In the genomic region with DNA sequence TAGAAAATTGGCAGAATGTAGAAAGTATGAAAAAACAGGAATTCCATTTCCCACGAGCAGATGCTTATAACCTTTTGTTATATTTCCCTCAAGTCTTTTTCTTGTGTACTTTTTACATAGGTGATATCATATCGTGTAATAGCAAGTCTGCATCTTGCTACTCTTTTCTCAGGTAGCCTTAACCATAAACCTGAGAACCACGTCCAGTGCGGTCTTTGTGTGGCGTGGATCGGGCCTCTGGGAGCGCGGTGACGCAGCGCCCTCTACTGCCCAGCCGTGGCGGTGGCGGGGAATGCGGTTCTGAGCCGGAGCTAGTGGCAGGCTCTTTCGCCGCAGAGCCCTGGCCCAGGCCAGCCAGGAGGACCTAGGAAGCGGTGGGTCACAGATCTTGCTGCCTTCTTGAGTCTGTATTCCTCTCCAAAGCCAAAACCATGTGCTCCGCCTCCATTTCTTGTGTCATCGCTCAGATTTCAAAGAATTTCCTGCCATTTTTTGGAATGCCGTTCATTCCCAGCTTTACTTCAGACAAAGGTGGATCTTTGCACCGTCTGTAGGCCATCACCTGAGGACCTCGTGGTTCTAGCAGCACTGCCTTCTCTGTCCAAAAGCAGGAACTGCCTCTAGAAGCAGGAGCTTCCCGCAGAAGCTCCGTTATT, we compare ENCODE assay signal across 8 cellular contexts.
DNase-seq lines count a peak whose midpoint lies in the region; ATAC-seq and TF ChIP-seq lines count a peak whose summit lies in the region.

No MANE protein-coding gene starts in this region.

- TF ChIP-seq CTCF in upper lobe of left lung (IDR thresholded peaks at IDR 0.05) = peak; percentile 94 to 98 (median 96)

- H3K9me3 ChIP-seq in CD4-positive, CD25-positive, alpha-beta regulatory T cell (ENCODE audit: control insufficient read depth in 2 of 2, low read length in 2 of 2) = no peaks in the 10 kb centered on the region
- H3K9me3 ChIP-seq in upper lobe of left lung = no peaks in the 10 kb centered on the region

- no peak for TF ChIP-seq POLR2A in upper lobe of left lung (IDR thresholded peaks at IDR 0.05)

- no peaks in the 10 kb centered on the region for H3K36me3 ChIP-seq in CD4-positive, CD25-positive, alpha-beta regulatory T cell (ENCODE audit: control insufficient read depth, insufficient read depth, low read length)
- peaks cover 0 to 53% (median 25%) of the 10 kb centered on the region in 4 donors for H3K36me3 ChIP-seq in upper lobe of left lung

- H3K4me1 ChIP-seq in CD4-positive, CD25-positive, alpha-beta regulatory T cell (ENCODE audit: control insufficient read depth, insufficient read depth, low read length, poor library complexity, severe bottlenecking) = peaks cover 25% of the 10 kb centered on the region
- H3K4me1 ChIP-seq in upper lobe of left lung = peaks cover 19 to 59% (median 22%) of the 10 kb centered on the region in 4 donors

- H3K9me3 Mint-ChIP-seq in CD4-positive, CD25-positive, alpha-beta regulatory T cell = no peaks in the 10 kb centered on the region
- no peaks in the 10 kb centered on the region for H3K9me3 Mint-ChIP-seq in activated naive CD4-positive, alpha-beta T cell treated with anti-CD3 and anti-CD28 coated beads, Interleukin-2, amount 10 ng/mL, durations not matched to agents 7 days and 5 days

- H3K27me3 ChIP-seq in CD4-positive, CD25-positive, alpha-beta regulatory T cell (ENCODE audit: control insufficient read depth, insufficient read depth, low read length) = no peaks in the 10 kb centered on the region
- no peaks in the 10 kb centered on the region for H3K27me3 ChIP-seq in upper lobe of left lung

- H3K4me1 Mint-ChIP-seq in CD4-positive, CD25-positive, alpha-beta regulatory T cell = peaks cover 15 to 38% (median 33%) of the 10 kb centered on the region in 4 donors
- peaks cover 59% of the 10 kb centered on the region for H3K4me1 Mint-ChIP-seq in activated naive CD4-positive, alpha-beta T cell treated with anti-CD3 and anti-CD28 coated beads, Interleukin-2, amount 10 ng/mL, durations not matched to agents 7 days and 5 days

- peak overlapping the region; percentile 23 for H3K4me3 ChIP-seq in CD4-positive, CD25-positive, alpha-beta regulatory T cell (ENCODE audit: low read depth, low read length)
- no peak overlapping the region for H3K4me3 ChIP-seq in upper lobe of left lung

- TF ChIP-seq EP300 in upper lobe of left lung (IDR thresholded peaks at IDR 0.05) = no peak

- no peaks in the 10 kb centered on the region for H3K36me3 Mint-ChIP-seq in CD4-positive, CD25-positive, alpha-beta regulatory T cell
- H3K36me3 Mint-ChIP-seq in activated naive CD4-positive, alpha-beta T cell treated with anti-CD3 and anti-CD28 coated beads, Interleukin-2, amount 10 ng/mL, durations not matched to agents 7 days and 5 days = no peaks in the 10 kb centered on the region

- WGBS in upper lobe of left lung, 2 donors = 23 to 29% methylated on average over 23 to 25 of the region's 25 CpGs

- CTCF ChIA-PET in activated naive CD4-positive, alpha-beta T cell treated with anti-CD3 and anti-CD28 coated beads, Interleukin-2, amount 10 ng/mL, durations not matched to agents 7 days and 5 days (lab: Charles Lee) = interaction anchor here (0.6 to 5.3 kb wide), 29 partner anchors 10 to 991 kb away, joined by 3 to 50 read pairs (median 5); a partner anchor contains a TSS

- H3K4me3 Mint-ChIP-seq in CD4-positive, CD25-positive, alpha-beta regulatory T cell = peak overlapping the region; percentile 11 to 75 (median 62)
- H3K4me3 Mint-ChIP-seq in activated naive CD4-positive, alpha-beta T cell treated with anti-CD3 and anti-CD28 coated beads, Interleukin-2, amount 10 ng/mL, durations not matched to agents 7 days and 5 days = peak overlapping the region; percentile 7

- intact Hi-C loops in Right ventricle myocardium inferior (cut with DNase I) = loop anchor here (1.0 to 5.0 kb wide), 3 partner anchors 82 to 991 kb away; no protein-coding TSS in a partner anchor
- intact Hi-C loops in posterior vena cava (cut with DNase I) = loop anchor here (10.0 kb wide), 3 partner anchors 74 to 994 kb away; a partner anchor contains a TSS

- DNase-seq in CD4-positive, CD25-positive, alpha-beta regulatory T cell = peak; percentile 45 to 67 (median 60)
- peak; percentile 9 for DNase-seq in SKM-1 (lab: John Stamatoyannopoulos, UW; ENCODE audit: unreplicated experiment)
- peak; percentile 77 for DNase-seq in activated naive CD4-positive, alpha-beta T cell treated with anti-CD3 and anti-CD28 coated beads, Interleukin-2, amount 10 ng/mL, durations not matched to agents 7 days and 5 days
- peak; percentile 93 for DNase-seq in Right ventricle myocardium inferior (ENCODE audit: missing footprints)
- DNase-seq in posterior vena cava (ENCODE audit: low spot score) = peak; percentile 94
- DNase-seq in upper lobe of left lung = peak; percentile 87 to 97

- peaks cover 4% of the 10 kb centered on the region for H3K27me3 Mint-ChIP-seq in CD4-positive, CD25-positive, alpha-beta regulatory T cell
- peaks cover 55% of the 10 kb centered on the region for H3K27me3 Mint-ChIP-seq in activated naive CD4-positive, alpha-beta T cell treated with anti-CD3 and anti-CD28 coated beads, Interleukin-2, amount 10 ng/mL, durations not matched to agents 7 days and 5 days

- peak; percentile 35 to 36 for ATAC-seq in CD4-positive, CD25-positive, alpha-beta regulatory T cell (ENCODE audit: low read depth in 2 of 2)
- ATAC-seq in HG03354 (IDR thresholded peaks at IDR 0.05; ENCODE audit: poor library complexity, severe bottlenecking, unreplicated experiment) = peak; percentile 40
- peak; percentile 89 for ATAC-seq in Right ventricle myocardium inferior
- peak; percentile 89 to 92 for ATAC-seq in upper lobe of left lung (ENCODE audit: low FRiP score in 2 of 2)
- no peak for ATAC-seq in HG02610 (IDR thresholded peaks at IDR 0.05; ENCODE audit: unreplicated experiment)

- H3K27ac Mint-ChIP-seq in CD4-positive, CD25-positive, alpha-beta regulatory T cell = peak overlapping the region in 2 of 3 donors; percentile 62 to 90
- peak overlapping the region; percentile 46 for H3K27ac Mint-ChIP-seq in activated naive CD4-positive, alpha-beta T cell treated with anti-CD3 and anti-CD28 coated beads, Interleukin-2, amount 10 ng/mL, durations not matched to agents 7 days and 5 days

- H3K27ac ChIP-seq in CD4-positive, CD25-positive, alpha-beta regulatory T cell (ENCODE audit: insufficient read depth, low read length, poor library complexity, severe bottlenecking) = no peak overlapping the region
- H3K27ac ChIP-seq in upper lobe of left lung = peak overlapping the region in 1 of 4 donors; percentile 57

Comparison
In these comparisons a context has a peak if more than half of its experiments do, and no peak if none do; other contexts are left out.
1. DNase-seq: peak in every context shown above with its lines; median percentile 94 in posterior vena cava; 93 in Right ventricle myocardium inferior; 92 in upper lobe of left lung; 77 in activated naive CD4-positive, alpha-beta T cell treated with anti-CD3 and anti-CD28 coated beads, Interleukin-2, amount 10 ng/mL, durations not matched to agents 7 days and 5 days; 60 in CD4-positive, CD25-positive, alpha-beta regulatory T cell; 9 in SKM-1.